ENCODE assay signal across 2 cellular contexts in the genomic region with DNA sequence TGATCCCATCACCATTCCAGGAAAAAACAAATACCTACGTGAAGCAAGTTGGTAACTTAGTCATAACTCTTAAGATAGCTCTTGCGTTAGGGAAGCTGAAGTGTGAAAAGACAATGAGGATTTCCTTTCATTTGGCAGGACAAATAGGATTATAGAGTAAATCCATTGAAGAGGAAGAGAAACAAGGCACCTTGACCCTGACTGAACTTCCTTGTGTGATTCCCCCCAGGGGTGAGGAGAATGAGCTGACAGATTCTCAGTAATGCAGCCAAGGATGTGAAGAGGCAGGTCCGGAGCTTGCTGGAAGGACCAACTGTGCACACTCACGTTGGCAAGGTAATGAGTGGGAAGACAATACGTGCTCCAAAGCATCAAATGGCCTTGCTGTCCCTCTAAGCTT.
TF ChIP-seq lines count a peak whose summit lies in the region.

No MANE protein-coding gene starts in this region.

TF ChIP-seq in GM23338, 12 proteins besides CTCF, POLR2A, EP300 and RAD21:
- no peak for TF ChIP-seq ZNF331 (CRISPR knock-in tag; IDR thresholded peaks at IDR 0.05; ENCODE audit: low read depth)
- TF ChIP-seq EZH2phosphoT487 (IDR thresholded peaks at IDR 0.05; ENCODE audit: unreplicated experiment), result no peak
- no peak for TF ChIP-seq NANOG (IDR thresholded peaks at IDR 0.05; ENCODE audit: borderline replicate concordance)
- TF ChIP-seq POLR2AphosphoS5 (IDR thresholded peaks at IDR 0.05; ENCODE audit: low read depth), result no peak
- no peak for TF ChIP-seq ZNF114 (CRISPR knock-in tag; IDR thresholded peaks at IDR 0.05)
- no peak for TF ChIP-seq CREB1 (CRISPR knock-in tag; IDR thresholded peaks at IDR 0.05; ENCODE audit: low read depth)
- no peak for TF ChIP-seq JUNB (IDR thresholded peaks at IDR 0.05; ENCODE audit: unreplicated experiment)
TF ChIP-seq in GM23338: peak in this region for 0.

TF ChIP-seq in endothelial cell of umbilical vein, 7 proteins besides CTCF, POLR2A, EP300 and RAD21:
- TF ChIP-seq JUN (IDR thresholded peaks at IDR 0.05; ENCODE audit: borderline replicate concordance, insufficient read depth, insufficient read length, low read depth) (no peak), FOS (IDR thresholded peaks at IDR 0.05; ENCODE audit: borderline replicate concordance, insufficient read depth, low read length) (no peak), MYC (IDR thresholded peaks at IDR 0.05; ENCODE audit: low read depth, low read length) (no peak), GATA2 (IDR thresholded peaks at IDR 0.05; ENCODE audit: insufficient read depth, insufficient read length, low read depth, low read length) (no peak), POLR2AphosphoS5 (IDR thresholded peaks at IDR 0.05; ENCODE audit: insufficient read depth, low read depth, low read length) (no peak), EZH2 (IDR thresholded peaks at IDR 0.05; ENCODE audit: borderline replicate concordance, low read depth, low read length, severe bottlenecking) (no peak)
- TF ChIP-seq, protein P1, sequence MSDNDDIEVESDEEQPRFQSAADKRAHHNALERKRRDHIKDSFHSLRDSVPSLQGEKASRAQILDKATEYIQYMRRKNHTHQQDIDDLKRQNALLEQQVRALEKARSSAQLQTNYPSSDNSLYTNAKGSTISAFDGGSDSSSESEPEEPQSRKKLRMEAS (IDR thresholded peaks at IDR 0.05; ENCODE audit: insufficient read depth, insufficient read length), result no peak
